Comparison of ENCODE assay signal across 9 cellular contexts in genomic region chr22:46769706-46770105, GRCh38. TPM values are rescaled to one million over a fixed set of nuclear protein-coding genes. Genes with fewer than 3 reads are reported as not detected.
DNase-seq lines count a peak whose midpoint lies in the region; ATAC-seq and TF ChIP-seq lines count a peak whose summit lies in the region.
"Had no signal": no experiment of that assay in that cellular context is flagged by ENCODE, and none has a peak within 500 bp of the region (broad histone marks: within the 10 kb centered on the region; RNA-seq: fewer than 3 reads in every experiment).

No MANE protein-coding gene starts in this region.

- POLR2A ChIA-PET in CD8-positive, alpha-beta memory T cell (lab: Charles Lee): no interaction called here
- POLR2A ChIA-PET in Panc1 (lab: Charles Lee): no interaction called here

- no peaks in the 10 kb centered on the region for H3K9me3 Mint-ChIP-seq in CD8-positive, alpha-beta memory T cell
- no peaks in the 10 kb centered on the region for H3K9me3 Mint-ChIP-seq in effector memory CD8-positive, alpha-beta T cell

- intact Hi-C loops in Panc1 (cut with micrococcal nuclease; ENCODE audit: unreplicated experiment) (no loop called here), psoas muscle (cut with DNase I) (no loop called here)

- ATAC-seq in Panc1 (no peak), psoas muscle (no peak), esophagus mucosa (no peak), HG03139 (IDR thresholded peaks at IDR 0.05; ENCODE audit: unreplicated experiment) (no peak)
- no peak for ATAC-seq in effector memory CD8-positive, alpha-beta T cell (replicated peaks)

- H3K27me3 Mint-ChIP-seq in CD8-positive, alpha-beta memory T cell: no peaks in the 10 kb centered on the region
- no peaks in the 10 kb centered on the region for H3K27me3 Mint-ChIP-seq in effector memory CD8-positive, alpha-beta T cell

- peak overlapping the region in 3 of 7 donors; percentile 1 to 20 (median 2) for H3K4me3 Mint-ChIP-seq in CD8-positive, alpha-beta memory T cell
- H3K4me3 Mint-ChIP-seq in effector memory CD8-positive, alpha-beta T cell: peak overlapping the region in 1 of 2 donors; percentile 67

- H3K36me3 ChIP-seq in CD8-positive, alpha-beta memory T cell (ENCODE audit: insufficient read depth, low read length): no peaks in the 10 kb centered on the region
- H3K36me3 ChIP-seq in Panc1 (ENCODE audit: control insufficient read depth, insufficient read depth, low read length): no peaks in the 10 kb centered on the region
- H3K36me3 ChIP-seq in psoas muscle (ENCODE audit: insufficient read depth in 1 of 2, low read depth in 1 of 2): peaks cover 0 to 6% of the 10 kb centered on the region in 2 donors

- no peak overlapping the region for H3K27ac ChIP-seq in CD8-positive, alpha-beta memory T cell (ENCODE audit: low read depth, low read length)
- peak overlapping the region; percentile 23; the same call in 1 of the 2 replicates for H3K27ac ChIP-seq in Panc1 (ENCODE audit: low read length)
- peak overlapping the region; percentile 86 for H3K27ac ChIP-seq in psoas muscle

- peaks cover 30% of the 10 kb centered on the region for H3K4me1 ChIP-seq in CD8-positive, alpha-beta memory T cell (ENCODE audit: insufficient read depth, low read length)
- H3K4me1 ChIP-seq in Panc1 (ENCODE audit: control insufficient read depth, insufficient read depth, low read length) (peaks cover 27% of the 10 kb centered on the region), psoas muscle (peaks cover 44% of the 10 kb centered on the region)

- peaks cover 60 to 78% (median 63%) of the 10 kb centered on the region in 3 donors for H3K4me1 Mint-ChIP-seq in CD8-positive, alpha-beta memory T cell
- peaks cover 54 to 64% of the 10 kb centered on the region in 2 donors for H3K4me1 Mint-ChIP-seq in effector memory CD8-positive, alpha-beta T cell (ENCODE audit: low read depth in 2 of 2)

- CTCF ChIA-PET in CD8-positive, alpha-beta memory T cell (lab: Charles Lee): interaction anchor here (1.2 to 1.3 kb wide), 3 partner anchors 11 to 21 kb away, joined by 3 to 5 read pairs (median 3); no protein-coding TSS in a partner anchor
- CTCF ChIA-PET in Panc1 (lab: Charles Lee): interaction anchor here (0.7 kb wide), 1 partner anchor 11 kb away, joined by 4 read pairs; no protein-coding TSS in a partner anchor

- peak overlapping the region in 7 of 8 donors; percentile 52 to 99 (median 90) for H3K27ac Mint-ChIP-seq in CD8-positive, alpha-beta memory T cell
- peak overlapping the region; percentile 82 to 91 for H3K27ac Mint-ChIP-seq in effector memory CD8-positive, alpha-beta T cell

- in situ Hi-C loops in Panc1 (cut with HindIII; ENCODE audit: low pct_unique_long_range_greater_than_20kb, low sequenced_read_pairs): no loop called here

- no peak for TF ChIP-seq CTCF in Panc1 (IDR thresholded peaks at IDR 0.05)
- TF ChIP-seq CTCF in psoas muscle (IDR thresholded peaks at IDR 0.05): no peak

- H3K36me3 Mint-ChIP-seq in CD8-positive, alpha-beta memory T cell: peaks cover 0 to 48% (median 5%) of the 10 kb centered on the region in 3 donors
- peaks cover 28% of the 10 kb centered on the region for H3K36me3 Mint-ChIP-seq in effector memory CD8-positive, alpha-beta T cell (ENCODE audit: insufficient read depth)

- WGBS in psoas muscle, 3 donors: 84 to 90% (median 87%) methylated on average over 6 of the region's 6 CpGs

- no peaks in the 10 kb centered on the region for H3K9me3 ChIP-seq in CD8-positive, alpha-beta memory T cell (ENCODE audit: low read length)
- no peaks in the 10 kb centered on the region for H3K9me3 ChIP-seq in Panc1 (ENCODE audit: control insufficient read depth, insufficient read depth, low read depth, low read length)
- H3K9me3 ChIP-seq in psoas muscle: no peaks in the 10 kb centered on the region

- DNase-seq in CD8-positive, alpha-beta memory T cell: no peak
- DNase-seq in Panc1 (ENCODE audit: low read depth, low spot score) (no peak), psoas muscle (no peak), HuH-7.5 (ENCODE audit: low spot score) (no peak), DMS79 treated with DMSO at 0.1 percent for 48 hours (lab: John Stamatoyannopoulos, UW) (no peak)
- no peak for DNase-seq in effector memory CD8-positive, alpha-beta T cell
- DNase-seq: kidney glomerular epithelial cell had no signal

- no peaks in the 10 kb centered on the region for H3K27me3 ChIP-seq in CD8-positive, alpha-beta memory T cell (ENCODE audit: insufficient read depth, low read length, poor library complexity, severe bottlenecking)
- no peaks in the 10 kb centered on the region for H3K27me3 ChIP-seq in Panc1 (ENCODE audit: control insufficient read depth, insufficient read depth, low read length)
- H3K27me3 ChIP-seq in psoas muscle (ENCODE audit: insufficient read depth in 3 of 3, low read length in 2 of 3): no peaks in the 10 kb centered on the region

- no TSS peak for BruUV-seq in Panc1 (replicated peaks; lab: Mats Ljungman, UMichigan)

- no peak overlapping the region for H3K4me3 ChIP-seq in CD8-positive, alpha-beta memory T cell (ENCODE audit: low read length)
- no peak overlapping the region for H3K4me3 ChIP-seq in Panc1 (ENCODE audit: low read depth in 2 of 2, low read length in 2 of 2)
- H3K4me3 ChIP-seq in psoas muscle: peak overlapping the region; percentile 31

RNA-seq across cellular contexts. Expression of gene TBC1D22A, which starts 7.3 kb away (rescaled TPM):
- total RNA-seq in CD8-positive, alpha-beta memory T cell: 10 to 100 TPM; 34.0 to 34.8 TPM
- polyA plus RNA-seq in CD8-positive, alpha-beta memory T cell: 26.6 TPM
- total RNA-seq in Panc1 (2021; ENCODE audit: unreplicated experiment) (28.7 TPM), psoas muscle (10 to 100 TPM; 15.7 to 25.0 (median 20.6) TPM), esophagus mucosa (21.4 TPM)
- polyA plus RNA-seq in Panc1 (2012; ENCODE audit: insufficient read length): 35.6 TPM
- 10 to 100 TPM; 11.7 to 19.0 (median 14.8) TPM for polyA plus RNA-seq in psoas muscle

RNA-seq across cellular contexts. Expression of gene CERK, which starts 31.7 kb away (rescaled TPM):
- total RNA-seq in CD8-positive, alpha-beta memory T cell: 10 to 100 TPM; 64.3 to 64.5 TPM
- 108 TPM for polyA plus RNA-seq in CD8-positive, alpha-beta memory T cell
- total RNA-seq in Panc1 (2021; ENCODE audit: unreplicated experiment) (30.9 TPM), psoas muscle (10 to 100 TPM; 26.9 to 38.1 (median 33.9) TPM), esophagus mucosa (21.9 TPM)
- 24.0 TPM for polyA plus RNA-seq in Panc1 (2012; ENCODE audit: insufficient read length)
- 10 to 100 TPM; 13.0 to 26.8 (median 24.8) TPM for polyA plus RNA-seq in psoas muscle
